9 cellular contexts compared by ENCODE assay signal in the genomic region with DNA sequence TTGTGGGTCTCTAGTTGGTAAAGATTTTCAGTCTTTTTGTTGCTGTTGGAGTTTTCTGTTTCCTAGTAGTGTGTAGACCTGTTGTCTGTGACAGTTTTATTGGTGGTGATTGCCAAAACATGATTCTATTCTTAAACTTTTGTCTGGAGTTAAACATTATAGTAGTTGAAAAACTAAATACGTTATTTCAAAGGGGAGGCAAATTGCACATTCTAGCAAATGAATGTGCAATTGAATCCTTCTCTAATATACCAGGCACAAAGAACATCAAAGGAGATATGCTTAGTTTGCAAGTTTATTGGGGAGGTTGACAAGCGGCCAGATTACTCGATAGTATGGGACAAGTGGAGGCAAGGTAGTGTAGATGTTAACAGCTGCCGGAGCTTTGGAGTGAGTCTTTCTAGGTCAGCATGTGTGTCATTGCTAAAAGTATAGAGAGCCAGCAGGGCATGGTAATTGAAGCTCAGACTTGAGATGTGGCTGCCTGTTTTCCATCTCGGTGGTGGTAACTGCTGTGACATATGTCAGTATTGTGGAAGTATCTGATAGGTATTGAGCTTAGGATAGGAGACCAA. TPM values are rescaled to one million over a fixed set of nuclear protein-coding genes. Genes with fewer than 3 reads are reported as not detected.
DNase-seq lines count a peak whose midpoint lies in the region; ATAC-seq and TF ChIP-seq lines count a peak whose summit lies in the region.
"Had no signal": no experiment of that assay in that cellular context is flagged by ENCODE, and none has a peak within 500 bp of the region (broad histone marks: within the 10 kb centered on the region; RNA-seq: fewer than 3 reads in every experiment).

No MANE protein-coding gene starts in this region.

- peak overlapping the region; percentile 53 for H3K27ac Mint-ChIP-seq in activated CD8-positive, alpha-beta memory T cell treated with anti-CD3 and anti-CD28 coated beads, Interleukin-2, amount 10 ng/mL, durations not matched to agents 7 days and 5 days
- peak overlapping the region; percentile 74 for H3K27ac Mint-ChIP-seq in mesothelial cell of epicardium

- no peak overlapping the region for H3K4me3 Mint-ChIP-seq in activated CD8-positive, alpha-beta memory T cell treated with anti-CD3 and anti-CD28 coated beads, Interleukin-2, amount 10 ng/mL, durations not matched to agents 7 days and 5 days
- no peak overlapping the region for H3K4me3 Mint-ChIP-seq in mesothelial cell of epicardium

- H3K27ac ChIP-seq in breast epithelium = peak overlapping the region; percentile 84 to 99
- peak overlapping the region; percentile 92 to 95 for H3K27ac ChIP-seq in tibial artery

- H3K36me3 ChIP-seq in breast epithelium (no peaks in the 10 kb centered on the region), tibial artery (peaks cover 11 to 15% (median 12%) of the 10 kb centered on the region in 3 donors)

- H3K27me3 ChIP-seq in breast epithelium = no peaks in the 10 kb centered on the region
- H3K27me3 ChIP-seq in tibial artery = no peaks in the 10 kb centered on the region

- H3K4me1 Mint-ChIP-seq in activated CD8-positive, alpha-beta memory T cell treated with anti-CD3 and anti-CD28 coated beads, Interleukin-2, amount 10 ng/mL, durations not matched to agents 7 days and 5 days = peaks cover 71% of the 10 kb centered on the region
- H3K4me1 Mint-ChIP-seq in mesothelial cell of epicardium = peaks cover 47% of the 10 kb centered on the region

- TF ChIP-seq CTCF in breast epithelium (IDR thresholded peaks at IDR 0.05) = no peak
- TF ChIP-seq CTCF in mesothelial cell of epicardium (IDR thresholded peaks at IDR 0.05; ENCODE audit: unreplicated experiment) = no peak
- no peak for TF ChIP-seq CTCF in tibial artery (IDR thresholded peaks at IDR 0.05)

- DNase-seq in activated CD8-positive, alpha-beta memory T cell treated with anti-CD3 and anti-CD28 coated beads, Interleukin-2, amount 10 ng/mL, durations not matched to agents 7 days and 5 days = no peak
- no peak for DNase-seq in activated CD8-positive, alpha-beta memory T cell treated with anti-CD3 and anti-CD28 coated beads, Interleukin-2, amount 50 U/mL, for 48 hours
- DNase-seq in breast epithelium (ENCODE audit: low spot score in 2 of 2) (no peak), mesothelial cell of epicardium (ENCODE audit: low spot score in 2 of 2, unreplicated experiment in 2 of 2) (no peak), tibial artery (no peak), left colon (no peak), NCI-H510A treated with DMSO at 0.1 percent for 48 hours (lab: John Stamatoyannopoulos, UW) (no peak), foreskin melanocyte (no peak)
- DNase-seq: SIG-M5 had no signal

- H3K4me3 ChIP-seq in breast epithelium (peak overlapping the region in 1 of 3 donors; percentile 5), tibial artery (no peak overlapping the region)

- ATAC-seq in activated CD8-positive, alpha-beta memory T cell treated with anti-CD3 and anti-CD28 coated beads, Interleukin-2, amount 10 ng/mL, durations not matched to agents 7 days and 5 days = no peak
- no peak for ATAC-seq in left colon

- CTCF ChIA-PET in activated CD8-positive, alpha-beta memory T cell treated with anti-CD3 and anti-CD28 coated beads, Interleukin-2, amount 10 ng/mL, durations not matched to agents 7 days and 5 days (lab: Charles Lee) = interaction anchor here (0.8 to 11.8 kb wide), 4 partner anchors 12 to 124 kb away, joined by 3 to 147 read pairs (median 12); no protein-coding TSS in a partner anchor

- TF ChIP-seq POLR2A in breast epithelium (IDR thresholded peaks at IDR 0.05) = no peak

- H3K9me3 Mint-ChIP-seq in activated CD8-positive, alpha-beta memory T cell treated with anti-CD3 and anti-CD28 coated beads, Interleukin-2, amount 10 ng/mL, durations not matched to agents 7 days and 5 days (ENCODE audit: low read depth) = no peaks in the 10 kb centered on the region
- H3K9me3 Mint-ChIP-seq in mesothelial cell of epicardium = no peaks in the 10 kb centered on the region

- H3K4me1 ChIP-seq in breast epithelium (peaks cover 0 to 37% of the 10 kb centered on the region in 2 donors), tibial artery (peaks cover 6 to 90% (median 61%) of the 10 kb centered on the region in 4 donors)

- H3K27me3 Mint-ChIP-seq in activated CD8-positive, alpha-beta memory T cell treated with anti-CD3 and anti-CD28 coated beads, Interleukin-2, amount 10 ng/mL, durations not matched to agents 7 days and 5 days = no peaks in the 10 kb centered on the region
- H3K27me3 Mint-ChIP-seq in mesothelial cell of epicardium (ENCODE audit: low read depth) = no peaks in the 10 kb centered on the region

- H3K36me3 Mint-ChIP-seq in activated CD8-positive, alpha-beta memory T cell treated with anti-CD3 and anti-CD28 coated beads, Interleukin-2, amount 10 ng/mL, durations not matched to agents 7 days and 5 days = peaks cover 57% of the 10 kb centered on the region
- H3K36me3 Mint-ChIP-seq in mesothelial cell of epicardium = peaks cover 28% of the 10 kb centered on the region

- no peaks in the 10 kb centered on the region for H3K9me3 ChIP-seq in breast epithelium
- no peaks in the 10 kb centered on the region for H3K9me3 ChIP-seq in tibial artery

- intact Hi-C loops in breast epithelium (cut with DNase I; ENCODE audit: low total_unique reads) = no loop called here
- intact Hi-C loops in tibial artery (cut with DNase I; ENCODE audit: low total_unique reads) = no loop called here
- intact Hi-C loops in left colon (cut with DNase I, micrococcal nuclease) = no loop called here

RNA-seq across cellular contexts. Expression of a gene that starts 20.6 kb away (rescaled TPM):
- total RNA-seq in activated CD8-positive, alpha-beta memory T cell treated with anti-CD3 and anti-CD28 coated beads, Interleukin-2, amount 10 ng/mL, durations not matched to agents 7 days and 5 days = 100 to 1,000 TPM; 121 to 151 TPM
- total RNA-seq in breast epithelium = 100 to 1,000 TPM; 137 to 215 (median 197) TPM
- total RNA-seq in mesothelial cell of epicardium = 178 to 183 TPM (median 180 TPM) in 3 replicates
- total RNA-seq in left colon = 10 to 100 TPM; 85.7 to 86.9 TPM
